ENCODE assay signal across 8 cellular contexts in genomic region chr1:241627453-241628329, GRCh38. TPM values are rescaled to one million over a fixed set of nuclear protein-coding genes. Genes with fewer than 3 reads are reported as not detected.
DNase-seq lines count a peak whose midpoint lies in the region; ATAC-seq and TF ChIP-seq lines count a peak whose summit lies in the region.

No MANE protein-coding gene starts in this region.

- DNase-seq in NCI-H748 (lab: John Stamatoyannopoulos, UW; ENCODE audit: unreplicated experiment) (peak; percentile 55), NCI-H748 treated with DMSO at 0.1 percent for 48 hours (lab: John Stamatoyannopoulos, UW) (no peak), RPMI8226 (peak; percentile 69), breast epithelium (ENCODE audit: low spot score in 2 of 2) (no peak), lung microvascular endothelial cell (ENCODE audit: low read depth in 2 of 2) (peak; percentile 79), ovary (no peak)

- H3K9me3 ChIP-seq in breast epithelium (no peaks in the 10 kb centered on the region), ovary (no peaks in the 10 kb centered on the region)

- TF ChIP-seq POLR2A in breast epithelium (IDR thresholded peaks at IDR 0.05), result no peak
- no peak for TF ChIP-seq POLR2A in ovary (IDR thresholded peaks at IDR 0.05)

- H3K27me3 ChIP-seq in breast epithelium, result no peaks in the 10 kb centered on the region
- no peaks in the 10 kb centered on the region for H3K27me3 ChIP-seq in ovary

- WGBS in ovary, 3 donors, result 47 to 56% (median 54%) methylated on average over 9 of the region's 9 CpGs

- intact Hi-C loops in breast epithelium (cut with DNase I; ENCODE audit: low total_unique reads) (no loop called here), ovary (cut with DNase I) (no loop called here)

- H3K4me1 ChIP-seq in breast epithelium, result no peaks in the 10 kb centered on the region
- H3K4me1 ChIP-seq in ovary (ENCODE audit: insufficient read depth), result no peaks in the 10 kb centered on the region

- H3K4me3 ChIP-seq in breast epithelium, result no peak overlapping the region
- no peak overlapping the region for H3K4me3 ChIP-seq in ovary

- TF ChIP-seq CTCF in breast epithelium (IDR thresholded peaks at IDR 0.05), result peak in 2 of 3 donors; percentile 39 to 60
- TF ChIP-seq CTCF in ovary (IDR thresholded peaks at IDR 0.05), result no peak

- peak; percentile 73 for ATAC-seq in GM19455 (IDR thresholded peaks at IDR 0.05; ENCODE audit: unreplicated experiment)
- ATAC-seq in HG03442 (IDR thresholded peaks at IDR 0.05; ENCODE audit: unreplicated experiment), result peak; percentile 80

- H3K27ac ChIP-seq in breast epithelium (no peak overlapping the region), ovary (no peak overlapping the region)

- TF ChIP-seq EP300 in ovary (IDR thresholded peaks at IDR 0.05), result no peak

- H3K36me3 ChIP-seq in breast epithelium, result no peaks in the 10 kb centered on the region
- no peaks in the 10 kb centered on the region for H3K36me3 ChIP-seq in ovary

RNA-seq across cellular contexts. Expression of gene CHML, which starts 12.5 kb away (rescaled TPM):
- 1 to 10 TPM; 6.4 to 7.5 (median 7.2) TPM for total RNA-seq in breast epithelium
- total RNA-seq in lung microvascular endothelial cell, result 8.9 and 9.9 TPM in 2 replicates
- 10 to 100 TPM in 5 of 7 donors, 1 to 10 TPM in 2; 5.5 to 25.1 (median 16.2) TPM for total RNA-seq in ovary
- polyA plus RNA-seq in ovary, result 1 to 10 TPM; 5.3 to 6.7 TPM

RNA-seq across cellular contexts. Expression of gene OPN3, which starts 12.5 kb away (rescaled TPM):
- 10 to 100 TPM; 12.0 to 22.4 (median 16.1) TPM for total RNA-seq in breast epithelium
- 10.9 and 26.2 TPM in 2 replicates for total RNA-seq in lung microvascular endothelial cell
- total RNA-seq in ovary, result 10 to 100 TPM in 2 of 7 donors, 1 to 10 TPM in 5; 5.3 to 30.3 (median 9.5) TPM
- polyA plus RNA-seq in ovary, result 10 to 100 TPM in 1 of 2 donors, 1 to 10 TPM in 1; 6.0 to 19.1 TPM

RNA-seq across cellular contexts. Expression of gene WDR64, which starts 24.4 kb away (rescaled TPM):
- not detected for total RNA-seq in breast epithelium
- total RNA-seq in lung microvascular endothelial cell, result not detected in 2 replicates
- under 1 TPM in 5 of 7 donors, not detected in 2; 0.15 to 0.67 (median 0.41) TPM for total RNA-seq in ovary
- under 1 TPM; 0.10 to 0.22 TPM for polyA plus RNA-seq in ovary

Comparison
In these comparisons a context has a peak if more than half of its experiments do, and no peak if none do; other contexts are left out.
1. DNase-seq: peak in NCI-H748 (single experiment), RPMI8226 (single experiment) and lung microvascular endothelial cell (2 of 2); none in NCI-H748 treated with DMSO at 0.1 percent for 48 hours (single experiment), breast epithelium (0 of 2) and ovary (0 of 5).
2. CTCF ChIP-seq: peak in breast epithelium (2 of 3); none in ovary (0 of 3).